Comparison of ENCODE assay signal across 1 cellular context in genomic region chr9:111524731-111525055, GRCh38.
TF ChIP-seq lines count a peak whose summit lies in the region.

No MANE protein-coding gene starts in this region.

TF ChIP-seq in HepG2, 621 proteins besides CTCF, POLR2A, EP300 and RAD21 (continued from another document):
- no peak for TF ChIP-seq NKX3-1 (CRISPR knock-in tag; IDR thresholded peaks at IDR 0.05)
- no peak for TF ChIP-seq ZNF501 (CRISPR knock-in tag; IDR thresholded peaks at IDR 0.05)
- no peak; the same call in 1 of the 2 replicates for TF ChIP-seq PHF8 (CRISPR knock-in tag; IDR thresholded peaks at IDR 0.05)
- TF ChIP-seq HNRNPL (IDR thresholded peaks at IDR 0.05; ENCODE audit: low read depth, low read length) = no peak
- TF ChIP-seq, protein P1, sequence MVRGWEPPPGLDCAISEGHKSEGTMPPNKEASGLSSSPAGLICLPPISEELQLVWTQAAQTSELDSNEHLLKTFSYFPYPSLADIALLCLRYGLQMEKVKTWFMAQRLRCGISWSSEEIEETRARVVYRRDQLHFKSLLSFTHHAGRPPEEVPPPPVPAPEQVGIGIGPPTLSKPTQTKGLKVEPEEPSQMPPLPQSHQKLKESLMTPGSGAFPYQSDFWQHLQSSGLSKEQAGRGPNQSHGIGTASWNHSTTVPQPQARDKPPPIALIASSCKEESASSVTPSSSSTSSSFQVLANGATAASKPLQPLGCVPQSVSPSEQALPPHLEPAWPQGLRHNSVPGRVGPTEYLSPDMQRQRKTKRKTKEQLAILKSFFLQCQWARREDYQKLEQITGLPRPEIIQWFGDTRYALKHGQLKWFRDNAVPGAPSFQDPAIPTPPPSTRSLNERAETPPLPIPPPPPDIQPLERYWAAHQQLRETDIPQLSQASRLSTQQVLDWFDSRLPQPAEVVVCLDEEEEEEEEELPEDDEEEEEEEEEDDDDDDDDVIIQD (CRISPR knock-in tag; IDR thresholded peaks at IDR 0.05; ENCODE audit: low read depth) = no peak
- TF ChIP-seq HOXA5 (CRISPR knock-in tag; IDR thresholded peaks at IDR 0.05) = no peak
- 0 out of 2 replicates have a peak, but pooled peaks have one; percentile 6 for TF ChIP-seq FOXC1 (CRISPR knock-in tag; IDR thresholded peaks at IDR 0.05; ENCODE audit: borderline replicate concordance)
- no peak for TF ChIP-seq ZNF703 (CRISPR knock-in tag; IDR thresholded peaks at IDR 0.05; ENCODE audit: borderline replicate concordance)
- TF ChIP-seq GATA4 (IDR thresholded peaks at IDR 0.05; ENCODE audit: borderline replicate concordance, low read depth) = no peak
- TF ChIP-seq GPN1 (CRISPR knock-in tag; IDR thresholded peaks at IDR 0.05; ENCODE audit: borderline replicate concordance) = no peak
- TF ChIP-seq THAP9 (CRISPR knock-in tag; IDR thresholded peaks at IDR 0.05; ENCODE audit: borderline replicate concordance) = no peak
- TF ChIP-seq RBM39 (IDR thresholded peaks at IDR 0.05; ENCODE audit: low read depth, low read length, poor library complexity, severe bottlenecking) = no peak
- TF ChIP-seq KAT8 (CRISPR knock-in tag; IDR thresholded peaks at IDR 0.05) = no peak
- no peak for TF ChIP-seq ZNF782 (CRISPR knock-in tag; IDR thresholded peaks at IDR 0.05; ENCODE audit: borderline replicate concordance)
- TF ChIP-seq CCAR2 (optimal IDR thresholded peaks at IDR 0.05; ENCODE audit: low read depth, low read length) = no peak
- TF ChIP-seq, protein P2, sequence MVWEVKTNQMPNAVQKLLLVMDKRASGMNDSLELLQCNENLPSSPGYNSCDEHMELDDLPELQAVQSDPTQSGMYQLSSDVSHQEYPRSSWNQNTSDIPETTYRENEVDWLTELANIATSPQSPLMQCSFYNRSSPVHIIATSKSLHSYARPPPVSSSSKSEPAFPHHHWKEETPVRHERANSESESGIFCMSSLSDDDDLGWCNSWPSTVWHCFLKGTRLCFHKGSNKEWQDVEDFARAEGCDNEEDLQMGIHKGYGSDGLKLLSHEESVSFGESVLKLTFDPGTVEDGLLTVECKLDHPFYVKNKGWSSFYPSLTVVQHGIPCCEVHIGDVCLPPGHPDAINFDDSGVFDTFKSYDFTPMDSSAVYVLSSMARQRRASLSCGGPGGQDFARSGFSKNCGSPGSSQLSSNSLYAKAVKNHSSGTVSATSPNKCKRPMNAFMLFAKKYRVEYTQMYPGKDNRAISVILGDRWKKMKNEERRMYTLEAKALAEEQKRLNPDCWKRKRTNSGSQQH (CRISPR knock-in tag; IDR thresholded peaks at IDR 0.05; ENCODE audit: low read depth) = no peak
- TF ChIP-seq JUNB (CRISPR knock-in tag; IDR thresholded peaks at IDR 0.05; ENCODE audit: borderline replicate concordance) = no peak
- TF ChIP-seq ELF4 (CRISPR knock-in tag; IDR thresholded peaks at IDR 0.05; ENCODE audit: borderline replicate concordance) = no peak
- no peak for TF ChIP-seq ZNF780A (CRISPR knock-in tag; IDR thresholded peaks at IDR 0.05)
- TF ChIP-seq GTF3A (CRISPR knock-in tag; conservative IDR thresholded peaks at IDR 0.05) = no peak
- TF ChIP-seq TSC22D2 (CRISPR knock-in tag; IDR thresholded peaks at IDR 0.05; ENCODE audit: borderline replicate concordance) = 0 out of 2 replicates have a peak, but pooled peaks have one; percentile 83
- no peak for TF ChIP-seq ZNF382 (CRISPR knock-in tag; IDR thresholded peaks at IDR 0.05; ENCODE audit: borderline replicate concordance)
- no peak for TF ChIP-seq ATF7 (IDR thresholded peaks at IDR 0.05)
- TF ChIP-seq ATF7 (CRISPR knock-in tag; IDR thresholded peaks at IDR 0.05) = no peak
